In the genomic region with DNA sequence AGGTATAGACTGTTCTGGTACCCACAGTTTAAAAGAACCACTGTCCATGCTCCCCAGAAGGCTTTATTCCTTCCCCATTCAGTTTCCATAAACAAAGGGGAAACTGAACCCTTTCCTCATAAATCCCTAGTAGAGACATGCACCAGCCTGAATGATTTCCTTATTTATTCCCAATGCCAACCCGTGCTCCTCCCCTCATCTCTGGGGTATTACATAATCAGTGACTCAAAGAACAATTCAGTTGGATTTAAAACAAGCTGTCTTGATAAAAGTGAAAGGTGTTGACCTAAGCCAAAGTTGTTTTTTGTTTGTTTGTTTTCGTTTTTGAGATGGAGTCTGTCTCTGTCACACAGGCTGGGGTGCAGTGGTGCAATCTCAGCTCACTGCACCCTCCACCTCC, we compare ENCODE assay signal across 34 cellular contexts.
"Had no signal": no experiment of that assay in that cellular context is flagged by ENCODE, and none has a peak within 500 bp of the region (broad histone marks: within the 10 kb centered on the region; RNA-seq: fewer than 3 reads in every experiment).

No MANE protein-coding gene starts in this region.

- H3K36me3 ChIP-seq: adrenal gland, brain microvascular endothelial cell, breast epithelium, cardiac muscle cell had no signal

- DNase-seq: activated B cell treated with CpG ODN at 0.5 μM for 24 hours; activated CD4-positive, alpha-beta memory T cell treated with anti-CD3 and anti-CD28 coated beads for 36 hours; activated CD4-positive, alpha-beta T cell treated with anti-CD3 and anti-CD28 coated beads for 4 hours; activated CD4-positive, alpha-beta T cell treated with anti-CD3 and anti-CD28 coated beads, Interleukin-2, amount 10 ng/mL, durations not matched to agents 24 days and 14 days; activated CD4-positive, alpha-beta T cell treated with anti-CD3 and anti-CD28 coated beads, Interleukin-2, amount 50 U/mL, for 1 hour; activated CD4-positive, alpha-beta T cell treated with anti-CD3 and anti-CD28 coated beads, Interleukin-2, amount 50 U/mL, for 4 hours; activated CD4-positive, CD25-positive, alpha-beta regulatory T cell treated with anti-CD3 and anti-CD28 coated beads, Interleukin-2, amount 50 U/mL, for 72 hours; activated CD8-positive, alpha-beta memory T cell treated with anti-CD3 and anti-CD28 coated beads, Interleukin-2, amount 50 U/mL, for 4 hours; activated CD8-positive, alpha-beta T cell treated with anti-CD3 and anti-CD28 coated beads for 36 hours; activated effector memory CD4-positive, alpha-beta T cell treated with anti-CD3 and anti-CD28 coated beads, Interleukin-2, amount 50 U/mL, for 16 hours; activated gamma-delta T cell treated with Interleukin-2 at 50 U/mL for 16 hours; activated naive CD4-positive, alpha-beta T cell; activated naive CD4-positive, alpha-beta T cell treated with anti-CD3 and anti-CD28 coated beads for 36 hours; activated naive CD4-positive, alpha-beta T cell treated with anti-CD3 and anti-CD28 coated beads, Interleukin-2, amount 50 U/mL, for 16 hours; activated naive CD8-positive, alpha-beta T cell treated with anti-CD3 and anti-CD28 coated beads for 36 hours; activated T-cell treated with anti-CD3 and anti-CD28 coated beads for 4 hours; activated T-cell treated with anti-CD3 and anti-CD28 coated beads, Interleukin-2, amount 50 U/mL, for 1 hour; activated T-cell treated with anti-CD3 and anti-CD28 coated beads, Interleukin-2, amount 50 U/mL, for 4 hours; activated T-cell treated with anti-CD3 and anti-CD28 coated beads, Interleukin-2, amount 50 U/mL, for 72 hours; adrenal gland; amniotic stem cell; aorta; body of pancreas; brain microvascular endothelial cell; caudate nucleus; cerebellar nuclear complex; T-helper 1 cell; T-helper 2 cell; T-helper 9 cell had no signal

- H3K4me3 ChIP-seq: adrenal gland, body of pancreas, breast epithelium, cardiac muscle cell had no signal

- H3K9me3 ChIP-seq: adrenal gland, body of pancreas, breast epithelium had no signal

- ATAC-seq: activated CD8-positive, alpha-beta T cell treated with anti-CD3 and anti-CD28 coated beads for 36 hours; activated naive CD4-positive, alpha-beta T cell treated with anti-CD3 and anti-CD28 coated beads, Interleukin-2, amount 50 U/mL, for 72 hours; activated T-cell treated with anti-CD3 and anti-CD28 coated beads, Interleukin-2, amount 50 U/mL, for 4 hours; activated T-cell treated with anti-CD3 and anti-CD28 coated beads, Interleukin-2, amount 50 U/mL, for 72 hours; activated T-helper 17 cell treated with anti-CD3 and anti-CD28 coated beads, Interleukin-2, amount 50 U/mL, for 72 hours; body of pancreas had no signal

- H3K27ac ChIP-seq: adrenal gland, body of pancreas, brain microvascular endothelial cell, breast epithelium, cardiac muscle cell, VCaP had no signal

- H3K4me1 ChIP-seq: adrenal gland, body of pancreas, breast epithelium had no signal

- H3K27me3 ChIP-seq: adrenal gland, body of pancreas, brain microvascular endothelial cell, breast epithelium, cardiac muscle cell had no signal
